1 cellular context compared by ENCODE assay signal in genomic region chr1:234368320-234369032, GRCh38.
TF ChIP-seq lines count a peak whose summit lies in the region.

No MANE protein-coding gene starts in this region.

TF ChIP-seq in K562, 482 proteins besides CTCF, POLR2A, EP300 and RAD21 (continued from another document and continues in another):
- TF ChIP-seq, protein P1, sequence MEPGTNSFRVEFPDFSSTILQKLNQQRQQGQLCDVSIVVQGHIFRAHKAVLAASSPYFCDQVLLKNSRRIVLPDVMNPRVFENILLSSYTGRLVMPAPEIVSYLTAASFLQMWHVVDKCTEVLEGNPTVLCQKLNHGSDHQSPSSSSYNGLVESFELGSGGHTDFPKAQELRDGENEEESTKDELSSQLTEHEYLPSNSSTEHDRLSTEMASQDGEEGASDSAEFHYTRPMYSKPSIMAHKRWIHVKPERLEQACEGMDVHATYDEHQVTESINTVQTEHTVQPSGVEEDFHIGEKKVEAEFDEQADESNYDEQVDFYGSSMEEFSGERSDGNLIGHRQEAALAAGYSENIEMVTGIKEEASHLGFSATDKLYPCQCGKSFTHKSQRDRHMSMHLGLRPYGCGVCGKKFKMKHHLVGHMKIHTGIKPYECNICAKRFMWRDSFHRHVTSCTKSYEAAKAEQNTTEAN (CRISPR knock-in tag; IDR thresholded peaks at IDR 0.05): no peak
- TF ChIP-seq, protein P2, sequence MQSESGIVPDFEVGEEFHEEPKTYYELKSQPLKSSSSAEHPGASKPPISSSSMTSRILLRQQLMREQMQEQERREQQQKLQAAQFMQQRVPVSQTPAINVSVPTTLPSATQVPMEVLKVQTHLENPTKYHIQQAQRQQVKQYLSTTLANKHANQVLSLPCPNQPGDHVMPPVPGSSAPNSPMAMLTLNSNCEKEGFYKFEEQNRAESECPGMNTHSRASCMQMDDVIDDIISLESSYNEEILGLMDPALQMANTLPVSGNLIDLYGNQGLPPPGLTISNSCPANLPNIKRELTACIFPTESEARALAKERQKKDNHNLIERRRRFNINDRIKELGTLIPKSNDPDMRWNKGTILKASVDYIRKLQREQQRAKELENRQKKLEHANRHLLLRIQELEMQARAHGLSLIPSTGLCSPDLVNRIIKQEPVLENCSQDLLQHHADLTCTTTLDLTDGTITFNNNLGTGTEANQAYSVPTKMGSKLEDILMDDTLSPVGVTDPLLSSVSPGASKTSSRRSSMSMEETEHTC (IDR thresholded peaks at IDR 0.05): no peak
- TF ChIP-seq HNRNPLL (IDR thresholded peaks at IDR 0.05; ENCODE audit: low read depth, low read length, poor library complexity, severe bottlenecking) (no peak), ZC3H8 (IDR thresholded peaks at IDR 0.05) (no peak), THRB (CRISPR knock-in tag; conservative IDR thresholded peaks at IDR 0.05) (no peak), SAFB (IDR thresholded peaks at IDR 0.05; ENCODE audit: borderline replicate concordance, low read depth, low read length) (no peak), FOXP1 (CRISPR knock-in tag; IDR thresholded peaks at IDR 0.05) (no peak), YBX1 (IDR thresholded peaks at IDR 0.05) (no peak), RBM22 (IDR thresholded peaks at IDR 0.05; ENCODE audit: low read depth, low read length, poor library complexity, severe bottlenecking) (no peak), POLR3A (IDR thresholded peaks at IDR 0.05; ENCODE audit: borderline replicate concordance, extremely low read depth, insufficient read depth, insufficient read length) (no peak), ZBTB17 (CRISPR knock-in tag; IDR thresholded peaks at IDR 0.05) (no peak), POU5F1 (IDR thresholded peaks at IDR 0.05; ENCODE audit: borderline replicate concordance, low read depth, low read length, partially characterized antibody) (peak; percentile 19), ZBTB49 (CRISPR knock-in tag; IDR thresholded peaks at IDR 0.05; ENCODE audit: borderline replicate concordance) (no peak), SFPQ (IDR thresholded peaks at IDR 0.05; ENCODE audit: low read depth, low read length) (no peak), SMAD1 (IDR thresholded peaks at IDR 0.05; ENCODE audit: low read depth, low read length, partially characterized antibody) (no peak), STAT6 (CRISPR knock-in tag; IDR thresholded peaks at IDR 0.05) (0 out of 2 replicates have a peak, but pooled peaks have one; percentile 55), SMC3 (conservative IDR thresholded peaks at IDR 0.05; ENCODE audit: insufficient read depth, low read depth, low read length) (0 out of 2 replicates have a peak, but pooled peaks have one; percentile 6), ZNF609 (CRISPR knock-in tag; IDR thresholded peaks at IDR 0.05; ENCODE audit: borderline replicate concordance) (no peak), CREBBP (IDR thresholded peaks at IDR 0.05; ENCODE audit: low read depth, low read length) (no peak), ZNF121 (CRISPR knock-in tag; conservative IDR thresholded peaks at IDR 0.05) (no peak), ZNF76 (CRISPR knock-in tag; IDR thresholded peaks at IDR 0.05; ENCODE audit: borderline replicate concordance) (no peak), CHD1 (IDR thresholded peaks at IDR 0.05; ENCODE audit: low read length) (no peak), MEF2D (tag; conservative IDR thresholded peaks at IDR 0.05; ENCODE audit: low read depth) (0 out of 2 replicates have a peak, but pooled peaks have one; percentile 43), BCOR (IDR thresholded peaks at IDR 0.05) (no peak), ZNF24 (IDR thresholded peaks at IDR 0.05) (no peak), TEAD4 (IDR thresholded peaks at IDR 0.05; ENCODE audit: low read length) (no peak), TEAD4 (CRISPR knock-in tag; IDR thresholded peaks at IDR 0.05; ENCODE audit: borderline replicate concordance) (no peak), ARNT (IDR thresholded peaks at IDR 0.05) (no peak), CHD4 (IDR thresholded peaks at IDR 0.05; ENCODE audit: insufficient read depth, insufficient replicate concordance, low read depth, low read length, poor library complexity, severe bottlenecking) (no peak), PHF20 (IDR thresholded peaks at IDR 0.05; ENCODE audit: partially characterized antibody) (peak; percentile 25), SPI1 (IDR thresholded peaks at IDR 0.05; ENCODE audit: borderline replicate concordance, low read depth, low read length) (no peak), ZNF124 (CRISPR knock-in tag; IDR thresholded peaks at IDR 0.05) (no peak), GABPB2 (CRISPR knock-in tag; conservative IDR thresholded peaks at IDR 0.05) (no peak)
- TF ChIP-seq, protein P3, sequence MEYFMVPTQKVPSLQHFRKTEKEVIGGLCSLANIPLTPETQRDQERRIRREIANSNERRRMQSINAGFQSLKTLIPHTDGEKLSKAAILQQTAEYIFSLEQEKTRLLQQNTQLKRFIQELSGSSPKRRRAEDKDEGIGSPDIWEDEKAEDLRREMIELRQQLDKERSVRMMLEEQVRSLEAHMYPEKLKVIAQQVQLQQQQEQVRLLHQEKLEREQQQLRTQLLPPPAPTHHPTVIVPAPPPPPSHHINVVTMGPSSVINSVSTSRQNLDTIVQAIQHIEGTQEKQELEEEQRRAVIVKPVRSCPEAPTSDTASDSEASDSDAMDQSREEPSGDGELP (CRISPR knock-in tag; IDR thresholded peaks at IDR 0.05; ENCODE audit: borderline replicate concordance): no peak
- TF ChIP-seq, protein P4, sequence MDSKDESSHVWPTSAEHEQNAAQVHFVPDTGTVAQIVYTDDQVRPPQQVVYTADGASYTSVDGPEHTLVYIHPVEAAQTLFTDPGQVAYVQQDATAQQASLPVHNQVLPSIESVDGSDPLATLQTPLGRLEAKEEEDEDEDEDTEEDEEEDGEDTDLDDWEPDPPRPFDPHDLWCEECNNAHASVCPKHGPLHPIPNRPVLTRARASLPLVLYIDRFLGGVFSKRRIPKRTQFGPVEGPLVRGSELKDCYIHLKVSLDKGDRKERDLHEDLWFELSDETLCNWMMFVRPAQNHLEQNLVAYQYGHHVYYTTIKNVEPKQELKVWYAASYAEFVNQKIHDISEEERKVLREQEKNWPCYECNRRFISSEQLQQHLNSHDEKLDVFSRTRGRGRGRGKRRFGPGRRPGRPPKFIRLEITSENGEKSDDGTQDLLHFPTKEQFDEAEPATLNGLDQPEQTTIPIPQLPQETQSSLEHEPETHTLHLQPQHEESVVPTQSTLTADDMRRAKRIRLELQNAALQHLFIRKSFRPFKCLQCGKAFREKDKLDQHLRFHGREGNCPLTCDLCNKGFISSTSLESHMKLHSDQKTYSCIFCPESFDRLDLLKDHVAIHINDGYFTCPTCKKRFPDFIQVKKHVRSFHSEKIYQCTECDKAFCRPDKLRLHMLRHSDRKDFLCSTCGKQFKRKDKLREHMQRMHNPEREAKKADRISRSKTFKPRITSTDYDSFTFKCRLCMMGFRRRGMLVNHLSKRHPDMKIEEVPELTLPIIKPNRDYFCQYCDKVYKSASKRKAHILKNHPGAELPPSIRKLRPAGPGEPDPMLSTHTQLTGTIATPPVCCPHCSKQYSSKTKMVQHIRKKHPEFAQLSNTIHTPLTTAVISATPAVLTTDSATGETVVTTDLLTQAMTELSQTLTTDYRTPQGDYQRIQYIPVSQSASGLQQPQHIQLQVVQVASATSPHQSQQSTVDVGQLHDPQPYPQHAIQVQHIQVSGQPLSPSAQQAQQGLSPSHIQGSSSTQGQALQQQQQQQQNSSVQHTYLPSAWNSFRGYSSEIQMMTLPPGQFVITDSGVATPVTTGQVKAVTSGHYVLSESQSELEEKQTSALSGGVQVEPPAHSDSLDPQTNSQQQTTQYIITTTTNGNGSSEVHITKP (IDR thresholded peaks at IDR 0.05; ENCODE audit: partially characterized antibody): no peak
- TF ChIP-seq, protein P5, sequence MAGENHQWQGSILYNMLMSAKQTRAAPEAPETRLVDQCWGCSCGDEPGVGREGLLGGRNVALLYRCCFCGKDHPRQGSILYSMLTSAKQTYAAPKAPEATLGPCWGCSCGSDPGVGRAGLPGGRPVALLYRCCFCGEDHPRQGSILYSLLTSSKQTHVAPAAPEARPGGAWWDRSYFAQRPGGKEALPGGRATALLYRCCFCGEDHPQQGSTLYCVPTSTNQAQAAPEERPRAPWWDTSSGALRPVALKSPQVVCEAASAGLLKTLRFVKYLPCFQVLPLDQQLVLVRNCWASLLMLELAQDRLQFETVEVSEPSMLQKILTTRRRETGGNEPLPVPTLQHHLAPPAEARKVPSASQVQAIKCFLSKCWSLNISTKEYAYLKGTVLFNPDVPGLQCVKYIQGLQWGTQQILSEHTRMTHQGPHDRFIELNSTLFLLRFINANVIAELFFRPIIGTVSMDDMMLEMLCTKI (IDR thresholded peaks at IDR 0.05; ENCODE audit: partially characterized antibody): no peak
